ENCODE assay signal across 1 cellular context in genomic region chr3:45783667-45784066, GRCh38.
TF ChIP-seq lines count a peak whose summit lies in the region.

No MANE protein-coding gene starts in this region.

TF ChIP-seq in HepG2, 621 proteins besides CTCF, POLR2A, EP300 and RAD21:
- TF ChIP-seq BCLAF1 (IDR thresholded peaks at IDR 0.05) (no peak), CSRNP1 (CRISPR knock-in tag; IDR thresholded peaks at IDR 0.05) (no peak), ATF1 (CRISPR knock-in tag; IDR thresholded peaks at IDR 0.05) (no peak), ZNF574 (CRISPR knock-in tag; IDR thresholded peaks at IDR 0.05) (no peak), ZNF777 (CRISPR knock-in tag; IDR thresholded peaks at IDR 0.05) (no peak), ZNF562 (CRISPR knock-in tag; IDR thresholded peaks at IDR 0.05; ENCODE audit: borderline replicate concordance) (no peak), SNRNP70 (IDR thresholded peaks at IDR 0.05; ENCODE audit: low read depth, low read length) (no peak), ZNF180 (CRISPR knock-in tag; IDR thresholded peaks at IDR 0.05; ENCODE audit: borderline replicate concordance, low read depth) (no peak), MBD4 (IDR thresholded peaks at IDR 0.05; ENCODE audit: borderline replicate concordance, low read length) (no peak), ZZZ3 (CRISPR knock-in tag; IDR thresholded peaks at IDR 0.05; ENCODE audit: borderline replicate concordance) (no peak), ZNF160 (CRISPR knock-in tag; IDR thresholded peaks at IDR 0.05) (no peak), ZNF383 (CRISPR knock-in tag; IDR thresholded peaks at IDR 0.05; ENCODE audit: borderline replicate concordance) (no peak), KAT2B (IDR thresholded peaks at IDR 0.05; ENCODE audit: borderline replicate concordance, low read depth, low read length) (no peak), ZFP91 (CRISPR knock-in tag; IDR thresholded peaks at IDR 0.05; ENCODE audit: borderline replicate concordance) (no peak), REST (IDR thresholded peaks at IDR 0.05; ENCODE audit: borderline replicate concordance in 1 of 2, low read depth in 1 of 2, low read length in 2 of 2) (no peak), HDAC6 (IDR thresholded peaks at IDR 0.05; ENCODE audit: low read depth, low read length) (no peak), DRAP1 (CRISPR knock-in tag; IDR thresholded peaks at IDR 0.05) (no peak)
